ENCODE assay signal across 17 cellular contexts in the genomic region with DNA sequence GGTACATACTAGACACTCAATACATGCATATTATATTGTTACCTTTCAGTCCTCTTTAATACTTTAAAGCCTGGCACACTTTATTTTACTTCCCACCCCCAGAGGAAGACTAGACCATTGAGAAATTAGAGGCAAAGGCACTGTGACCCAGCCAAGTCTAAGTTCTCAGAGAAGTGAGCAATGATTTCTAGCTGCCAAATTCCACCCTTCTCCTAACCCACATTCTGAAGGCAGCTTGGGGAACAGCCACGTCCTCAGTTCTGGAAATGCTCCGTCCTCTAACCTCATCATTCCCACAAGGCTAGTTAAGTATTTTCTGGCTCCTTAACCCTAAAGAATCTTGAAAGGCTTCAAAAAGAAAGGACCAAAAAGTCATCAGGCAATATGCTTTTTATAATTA.
DNase-seq lines count a peak whose midpoint lies in the region; ATAC-seq, FAIRE-seq and TF ChIP-seq lines count a peak whose summit lies in the region.
"Had no signal": no experiment of that assay in that cellular context is flagged by ENCODE, and none has a peak within 500 bp of the region (broad histone marks: within the 10 kb centered on the region; RNA-seq: fewer than 3 reads in every experiment).

No MANE protein-coding gene starts in this region.

- CTCF ChIA-PET in activated CD8-positive, alpha-beta memory T cell treated with anti-CD3 and anti-CD28 coated beads, Interleukin-2, amount 10 ng/mL, durations not matched to agents 7 days and 5 days (lab: Charles Lee), result interaction anchor here (1.1 to 2.4 kb wide), 3 partner anchors 195 to 319 kb away, joined by 3 to 15 read pairs (median 6); no protein-coding TSS in a partner anchor
- CTCF ChIA-PET in HepG2 (lab: Yijun Ruan, JAX; ENCODE audit: low intra/inter-chr PET ratio, low total read pairs), result no interaction called here
- CTCF ChIA-PET in CD8-positive, alpha-beta memory T cell (lab: Charles Lee), result interaction anchor here (1.0 to 1.5 kb wide), 2 partner anchors 12 to 319 kb away, joined by 3 to 4 read pairs; no protein-coding TSS in a partner anchor

- H3K27ac ChIP-seq in gastroesophageal sphincter, result peak overlapping the region; percentile 24 to 60 (median 40)
- no peak overlapping the region for H3K27ac ChIP-seq in ovary
- no peak overlapping the region for H3K27ac ChIP-seq in HepG2 (ENCODE audit: extremely low read length, insufficient read depth, low read length)
- no peak overlapping the region for H3K27ac ChIP-seq in CD8-positive, alpha-beta memory T cell (ENCODE audit: low read depth, low read length)
- H3K27ac ChIP-seq in SJCRH30, result no peak overlapping the region

- ATAC-seq in activated CD8-positive, alpha-beta memory T cell treated with anti-CD3 and anti-CD28 coated beads, Interleukin-2, amount 10 ng/mL, durations not matched to agents 7 days and 5 days, result no peak
- peak; percentile 82 for ATAC-seq in gastroesophageal sphincter
- ATAC-seq in HepG2, result no peak
- ATAC-seq: GM12878, HCT116 had no signal

- no peaks in the 10 kb centered on the region for H3K27me3 Mint-ChIP-seq in activated CD8-positive, alpha-beta memory T cell treated with anti-CD3 and anti-CD28 coated beads, Interleukin-2, amount 10 ng/mL, durations not matched to agents 7 days and 5 days
- no peaks in the 10 kb centered on the region for H3K27me3 Mint-ChIP-seq in CD8-positive, alpha-beta memory T cell
- H3K27me3 Mint-ChIP-seq: IgD-negative memory B cell had no signal

- H3K27me3 ChIP-seq in gastroesophageal sphincter (no peaks in the 10 kb centered on the region), ovary (no peaks in the 10 kb centered on the region), HepG2 (ENCODE audit: control insufficient read depth in 1 of 2, insufficient read depth in 2 of 2, low read length in 2 of 2) (no peaks in the 10 kb centered on the region), SJCRH30 (no peaks in the 10 kb centered on the region)
- no peaks in the 10 kb centered on the region for H3K27me3 ChIP-seq in CD8-positive, alpha-beta memory T cell (ENCODE audit: insufficient read depth, low read length, poor library complexity, severe bottlenecking)

- intact Hi-C loops in ovary (cut with DNase I), result loop anchor here in 3 of 4 donors (10.0 kb wide), 2 partner anchors 192 to 322 kb away; no protein-coding TSS in a partner anchor
- intact Hi-C loops in HepG2 (cut with micrococcal nuclease; ENCODE audit: unreplicated experiment), result loop anchor here (5.0 kb wide), 1 partner anchor 66 kb away; no protein-coding TSS in a partner anchor

- H4K20me1 ChIP-seq in HepG2 (ENCODE audit: insufficient read depth, low read length), result no peaks in the 10 kb centered on the region

- H3K4me3 ChIP-seq in gastroesophageal sphincter (no peak overlapping the region), ovary (no peak overlapping the region), HepG2 (replicated peaks in 1 of 3; ENCODE audit: insufficient read depth in 1 of 3, low read depth in 2 of 3, low read length in 3 of 3) (no peak overlapping the region), SJCRH30 (no peak overlapping the region)
- H3K4me3 ChIP-seq in CD8-positive, alpha-beta memory T cell (ENCODE audit: low read length), result no peak overlapping the region
- H3K4me3 ChIP-seq: GM12878 had no signal

- H3K4me1 Mint-ChIP-seq in activated CD8-positive, alpha-beta memory T cell treated with anti-CD3 and anti-CD28 coated beads, Interleukin-2, amount 10 ng/mL, durations not matched to agents 7 days and 5 days, result peaks cover 1% of the 10 kb centered on the region
- H3K4me1 Mint-ChIP-seq in CD8-positive, alpha-beta memory T cell, result peaks cover 0 to 12% (median 3%) of the 10 kb centered on the region in 3 donors
- H3K4me1 Mint-ChIP-seq: IgD-negative memory B cell had no signal

- no peak overlapping the region for H3K4me3 Mint-ChIP-seq in activated CD8-positive, alpha-beta memory T cell treated with anti-CD3 and anti-CD28 coated beads, Interleukin-2, amount 10 ng/mL, durations not matched to agents 7 days and 5 days
- no peak overlapping the region for H3K4me3 Mint-ChIP-seq in CD8-positive, alpha-beta memory T cell
- H3K4me3 Mint-ChIP-seq: IgD-negative memory B cell had no signal

- H3K9me3 ChIP-seq in gastroesophageal sphincter (no peaks in the 10 kb centered on the region), ovary (no peaks in the 10 kb centered on the region), HepG2 (ENCODE audit: low read length) (no peaks in the 10 kb centered on the region), SJCRH30 (replicated peaks) (no peaks in the 10 kb centered on the region; the same call in 1 of the 2 replicates)
- no peaks in the 10 kb centered on the region for H3K9me3 ChIP-seq in CD8-positive, alpha-beta memory T cell (ENCODE audit: low read length)

- no peak for TF ChIP-seq POLR2A in gastroesophageal sphincter (IDR thresholded peaks at IDR 0.05)
- TF ChIP-seq POLR2A in ovary (IDR thresholded peaks at IDR 0.05), result no peak
- TF ChIP-seq POLR2A in HepG2 (IDR thresholded peaks at IDR 0.05; ENCODE audit: insufficient read depth in 1 of 2, low read depth in 2 of 2, low read length in 2 of 2), result no peak

- no peak for DNase-seq in activated CD8-positive, alpha-beta memory T cell treated with anti-CD3 and anti-CD28 coated beads, Interleukin-2, amount 10 ng/mL, durations not matched to agents 7 days and 5 days
- no peak for DNase-seq in activated CD8-positive, alpha-beta memory T cell treated with anti-CD3 and anti-CD28 coated beads for 24 hours
- peak in 3 of 5 donors; percentile 23 to 39 (median 31) for DNase-seq in ovary
- DNase-seq in HepG2 (ENCODE audit: low spot score), result no peak
- no peak for DNase-seq in CD8-positive, alpha-beta memory T cell
- no peak for DNase-seq in SJCRH30
- no peak for DNase-seq in stimulated activated CD4-positive, alpha-beta T cell treated with anti-CD3 and anti-CD28 coated beads, Interleukin-4, amount 100 ng/mL, for 24 hours
- DNase-seq: 8988T; activated CD4-positive, alpha-beta T cell treated with anti-CD3 and anti-CD28 coated beads for 1 hour; cerebellar nuclear complex; NCI-H1694 treated with DMSO at 0.1 percent for 48 hours; occipital lobe had no signal

- no peak overlapping the region for H2AFZ ChIP-seq in HepG2 (ENCODE audit: low read length)

- no peak for FAIRE-seq in HepG2 (lab: Jason Lieb, UNC)
- FAIRE-seq: frontal cortex had no signal

- H3K36me3 ChIP-seq in gastroesophageal sphincter (peaks cover 0 to 33% of the 10 kb centered on the region in 2 donors), ovary (no peaks in the 10 kb centered on the region), HepG2 (replicated peaks in 1 of 2; ENCODE audit: control insufficient read depth in 1 of 2, insufficient read depth in 2 of 2, low read length in 2 of 2) (no peaks in the 10 kb centered on the region), SJCRH30 (peaks cover 57% of the 10 kb centered on the region)
- no peaks in the 10 kb centered on the region for H3K36me3 ChIP-seq in CD8-positive, alpha-beta memory T cell (ENCODE audit: insufficient read depth, low read length)

- no peaks in the 10 kb centered on the region for H3K79me2 ChIP-seq in HepG2 (ENCODE audit: insufficient read depth, low read length)

- H3K4me1 ChIP-seq in gastroesophageal sphincter (peaks cover 0 to 26% (median 5%) of the 10 kb centered on the region in 3 donors), ovary (ENCODE audit: insufficient read depth) (no peaks in the 10 kb centered on the region), HepG2 (ENCODE audit: insufficient read depth, low read length) (no peaks in the 10 kb centered on the region), SJCRH30 (peaks cover 10% of the 10 kb centered on the region)
- no peaks in the 10 kb centered on the region for H3K4me1 ChIP-seq in CD8-positive, alpha-beta memory T cell (ENCODE audit: insufficient read depth, low read length)

- peak overlapping the region; percentile 9 for H3K27ac Mint-ChIP-seq in activated CD8-positive, alpha-beta memory T cell treated with anti-CD3 and anti-CD28 coated beads, Interleukin-2, amount 10 ng/mL, durations not matched to agents 7 days and 5 days
- H3K27ac Mint-ChIP-seq in CD8-positive, alpha-beta memory T cell, result no peak overlapping the region
- H3K27ac Mint-ChIP-seq: IgD-negative memory B cell had no signal

- no peaks in the 10 kb centered on the region for H3K9me3 Mint-ChIP-seq in activated CD8-positive, alpha-beta memory T cell treated with anti-CD3 and anti-CD28 coated beads, Interleukin-2, amount 10 ng/mL, durations not matched to agents 7 days and 5 days (ENCODE audit: low read depth)
- H3K9me3 Mint-ChIP-seq in CD8-positive, alpha-beta memory T cell, result no peaks in the 10 kb centered on the region
- H3K9me3 Mint-ChIP-seq: IgD-negative memory B cell had no signal

- no peak overlapping the region for H3K4me2 ChIP-seq in HepG2 (ENCODE audit: low read depth, low read length)

- TF ChIP-seq EP300 in gastroesophageal sphincter (IDR thresholded peaks at IDR 0.05) (no peak), ovary (IDR thresholded peaks at IDR 0.05) (no peak), HepG2 (IDR thresholded peaks at IDR 0.05; ENCODE audit: low read depth in 2 of 2, low read length in 2 of 2) (no peak), HepG2 (CRISPR knock-in tag; IDR thresholded peaks at IDR 0.05; ENCODE audit: borderline replicate concordance) (no peak)

- H3K36me3 Mint-ChIP-seq in activated CD8-positive, alpha-beta memory T cell treated with anti-CD3 and anti-CD28 coated beads, Interleukin-2, amount 10 ng/mL, durations not matched to agents 7 days and 5 days, result no peaks in the 10 kb centered on the region
- no peaks in the 10 kb centered on the region for H3K36me3 Mint-ChIP-seq in CD8-positive, alpha-beta memory T cell
- H3K36me3 Mint-ChIP-seq: IgD-negative memory B cell had no signal

- POLR2A ChIA-PET in HepG2 (lab: Yijun Ruan, JAX), result no interaction called here
- POLR2A ChIA-PET in CD8-positive, alpha-beta memory T cell (lab: Charles Lee), result no interaction called here

- BruUV-seq in HepG2 (replicated peaks; lab: Mats Ljungman, UMichigan), result no TSS peak

- 5% methylated on average over 2 of the region's 2 CpGs; no CpG with 5 or more reads in 1 of the 2 donors for WGBS in gastroesophageal sphincter (ENCODE audit: low coverage in 1 of 2), 2 donors
- 8 to 16% (median 9%) methylated on average over 2 of the region's 2 CpGs for WGBS in ovary, 3 donors
- WGBS in HepG2 (ENCODE audit: low lambda C conversion rate), result 45% methylated on average over 2 of the region's 2 CpGs

- in situ Hi-C loops in HepG2 (cut with HindIII; ENCODE audit: extremely low pct_ligation_motif_present, low pct_unique_long_range_greater_than_20kb), result loop anchor here (10.0 kb wide), 1 partner anchor 322 kb away; no protein-coding TSS in a partner anchor

- no peak overlapping the region for H3K9ac ChIP-seq in HepG2 (ENCODE audit: insufficient read depth, low read depth, low read length)

- TF ChIP-seq CTCF in gastroesophageal sphincter (IDR thresholded peaks at IDR 0.05), result no peak
- TF ChIP-seq CTCF in ovary (IDR thresholded peaks at IDR 0.05), result no peak
- TF ChIP-seq CTCF in HepG2 (CRISPR knock-in tag; IDR thresholded peaks at IDR 0.05), result no peak

- TF ChIP-seq RAD21 in HepG2 (CRISPR knock-in tag; IDR thresholded peaks at IDR 0.05), result no peak

TF ChIP-seq in HepG2, 621 proteins besides CTCF, POLR2A, EP300 and RAD21 (continues in another document):
- no peak for TF ChIP-seq ZNF136 (CRISPR knock-in tag; IDR thresholded peaks at IDR 0.05; ENCODE audit: low read depth)
- no peak for TF ChIP-seq ZNF3 (CRISPR knock-in tag; IDR thresholded peaks at IDR 0.05)
- no peak for TF ChIP-seq ZNF672 (CRISPR knock-in tag; IDR thresholded peaks at IDR 0.05)
- TF ChIP-seq GTF2F1 (IDR thresholded peaks at IDR 0.05; ENCODE audit: low read length), result no peak

Comparison
In these comparisons a context has a peak if more than half of its experiments do, and no peak if none do; other contexts are left out.
1. DNase-seq: peak in ovary (3 of 5); none in activated CD8-positive, alpha-beta memory T cell treated with anti-CD3 and anti-CD28 coated beads, Interleukin-2, amount 10 ng/mL, durations not matched to agents 7 days and 5 days (single experiment), activated CD8-positive, alpha-beta memory T cell treated with anti-CD3 and anti-CD28 coated beads for 24 hours (single experiment), HepG2 (single experiment), CD8-positive, alpha-beta memory T cell (0 of 5), SJCRH30 (0 of 2) and stimulated activated CD4-positive, alpha-beta T cell treated with anti-CD3 and anti-CD28 coated beads, Interleukin-4, amount 100 ng/mL, for 24 hours (single experiment).
2. H3K27ac ChIP-seq: peak in gastroesophageal sphincter (4 of 4); none in ovary (0 of 2), HepG2 (single experiment), CD8-positive, alpha-beta memory T cell (single experiment) and SJCRH30 (single experiment).